1 cellular context compared by ENCODE assay signal in genomic region chr10:100998991-100999741, GRCh38.
A peak's percentile ranks its signal among the peaks of the same experiment; 100 is the strongest.
TF ChIP-seq lines count a peak whose summit lies in the region.

No MANE protein-coding gene starts in this region.

TF ChIP-seq in HepG2, 621 proteins besides CTCF, POLR2A, EP300 and RAD21 (continued from another document and continues in another):
- TF ChIP-seq ZBTB44 (CRISPR knock-in tag; IDR thresholded peaks at IDR 0.05) (no peak), ZNF816 (CRISPR knock-in tag; IDR thresholded peaks at IDR 0.05; ENCODE audit: borderline replicate concordance) (peak; percentile 33; the same call in 1 of the 2 replicates), SNAI1 (CRISPR knock-in tag; IDR thresholded peaks at IDR 0.05; ENCODE audit: borderline replicate concordance) (0 out of 2 replicates have a peak, but pooled peaks have one; percentile 54), TFDP2 (CRISPR knock-in tag; IDR thresholded peaks at IDR 0.05) (peak; percentile 75), TEAD2 (CRISPR knock-in tag; IDR thresholded peaks at IDR 0.05) (no peak), KDM6A (CRISPR knock-in tag; IDR thresholded peaks at IDR 0.05; ENCODE audit: low read depth) (no peak), ESRRA (CRISPR knock-in tag; IDR thresholded peaks at IDR 0.05; ENCODE audit: low read depth) (peak; percentile 60; the same call in 1 of the 2 replicates), KAT7 (CRISPR knock-in tag; IDR thresholded peaks at IDR 0.05; ENCODE audit: borderline replicate concordance) (0 out of 2 replicates have a peak, but pooled peaks have one; percentile 42), RBAK (CRISPR knock-in tag; IDR thresholded peaks at IDR 0.05) (no peak), SMAD3 (CRISPR knock-in tag; IDR thresholded peaks at IDR 0.05) (no peak), ZNF562 (CRISPR knock-in tag; IDR thresholded peaks at IDR 0.05; ENCODE audit: borderline replicate concordance) (no peak), TBP (CRISPR knock-in tag; IDR thresholded peaks at IDR 0.05) (no peak), GATAD2A (CRISPR knock-in tag; IDR thresholded peaks at IDR 0.05) (no peak), HNF4A (CRISPR knock-in tag; IDR thresholded peaks at IDR 0.05) (no peak), THAP9 (CRISPR knock-in tag; IDR thresholded peaks at IDR 0.05; ENCODE audit: borderline replicate concordance) (no peak), TMF1 (CRISPR knock-in tag; IDR thresholded peaks at IDR 0.05; ENCODE audit: low read depth) (no peak), KAT8 (CRISPR knock-in tag; IDR thresholded peaks at IDR 0.05) (peak; percentile 54; the same call in 1 of the 2 replicates), ZBTB43 (CRISPR knock-in tag; conservative IDR thresholded peaks at IDR 0.05) (peak; percentile 77), MLLT10 (CRISPR knock-in tag; IDR thresholded peaks at IDR 0.05) (no peak), HNRNPLL (IDR thresholded peaks at IDR 0.05; ENCODE audit: low read depth, low read length, poor library complexity, severe bottlenecking) (no peak), SP140L (CRISPR knock-in tag; IDR thresholded peaks at IDR 0.05; ENCODE audit: borderline replicate concordance) (no peak), BATF2 (CRISPR knock-in tag; IDR thresholded peaks at IDR 0.05) (peak; percentile 84; the same call in 1 of the 2 replicates), ZMYM3 (CRISPR knock-in tag; IDR thresholded peaks at IDR 0.05) (no peak), ZNF256 (CRISPR knock-in tag; conservative IDR thresholded peaks at IDR 0.05) (0 out of 2 replicates have a peak, but pooled peaks have one; percentile 20), ZNF460 (CRISPR knock-in tag; IDR thresholded peaks at IDR 0.05; ENCODE audit: borderline replicate concordance) (no peak), ARID4A (CRISPR knock-in tag; IDR thresholded peaks at IDR 0.05; ENCODE audit: borderline replicate concordance) (peak; percentile 83), ZNF124 (CRISPR knock-in tag; IDR thresholded peaks at IDR 0.05) (0 out of 2 replicates have a peak, but pooled peaks have one; percentile 33), ADNP (CRISPR knock-in tag; IDR thresholded peaks at IDR 0.05) (no peak), BCL3 (CRISPR knock-in tag; IDR thresholded peaks at IDR 0.05) (peak; percentile 68; the same call in 1 of the 2 replicates), MAZ (IDR thresholded peaks at IDR 0.05; ENCODE audit: borderline replicate concordance, low read depth, low read length) (peak; percentile 54; the same call in 1 of the 2 replicates), MAZ (CRISPR knock-in tag; IDR thresholded peaks at IDR 0.05; ENCODE audit: low read depth) (peak; percentile 74; the same call in 1 of the 2 replicates), GTF3A (CRISPR knock-in tag; conservative IDR thresholded peaks at IDR 0.05) (peak; percentile 56; the same call in 1 of the 2 replicates), TCF7 (IDR thresholded peaks at IDR 0.05; ENCODE audit: low read depth) (no peak), HNRNPH1 (optimal IDR thresholded peaks at IDR 0.05; ENCODE audit: low read depth, low read length) (no peak), HNRNPL (IDR thresholded peaks at IDR 0.05; ENCODE audit: low read depth, low read length) (peak; percentile 81), KDM1A (CRISPR knock-in tag; IDR thresholded peaks at IDR 0.05) (no peak), DNMT3B (CRISPR knock-in tag; conservative IDR thresholded peaks at IDR 0.05) (no peak), ZBTB10 (CRISPR knock-in tag; IDR thresholded peaks at IDR 0.05; ENCODE audit: borderline replicate concordance) (no peak), ZNF782 (CRISPR knock-in tag; IDR thresholded peaks at IDR 0.05; ENCODE audit: borderline replicate concordance) (peak; percentile 82; the same call in 1 of the 2 replicates), RFX1 (IDR thresholded peaks at IDR 0.05) (no peak), PAX8 (CRISPR knock-in tag; IDR thresholded peaks at IDR 0.05; ENCODE audit: borderline replicate concordance) (no peak), CC2D1A (CRISPR knock-in tag; IDR thresholded peaks at IDR 0.05) (peak; percentile 49; the same call in 1 of the 2 replicates), KDM3A (CRISPR knock-in tag; IDR thresholded peaks at IDR 0.05; ENCODE audit: low read depth) (peak; percentile 85; the same call in 1 of the 2 replicates), ZNF704 (CRISPR knock-in tag; IDR thresholded peaks at IDR 0.05; ENCODE audit: borderline replicate concordance) (peak; percentile 90; the same call in 1 of the 2 replicates), RXRA (CRISPR knock-in tag; IDR thresholded peaks at IDR 0.05) (peak; percentile 64; the same call in 1 of the 2 replicates), TAF1 (CRISPR knock-in tag; IDR thresholded peaks at IDR 0.05) (peak; percentile 64), ZNF225 (CRISPR knock-in tag; IDR thresholded peaks at IDR 0.05) (peak; percentile 63; the same call in 1 of the 2 replicates), ZNF790 (CRISPR knock-in tag; IDR thresholded peaks at IDR 0.05; ENCODE audit: borderline replicate concordance) (0 out of 2 replicates have a peak, but pooled peaks have one; percentile 14)
